ENCODE assay signal across 26 cellular contexts in the genomic region with DNA sequence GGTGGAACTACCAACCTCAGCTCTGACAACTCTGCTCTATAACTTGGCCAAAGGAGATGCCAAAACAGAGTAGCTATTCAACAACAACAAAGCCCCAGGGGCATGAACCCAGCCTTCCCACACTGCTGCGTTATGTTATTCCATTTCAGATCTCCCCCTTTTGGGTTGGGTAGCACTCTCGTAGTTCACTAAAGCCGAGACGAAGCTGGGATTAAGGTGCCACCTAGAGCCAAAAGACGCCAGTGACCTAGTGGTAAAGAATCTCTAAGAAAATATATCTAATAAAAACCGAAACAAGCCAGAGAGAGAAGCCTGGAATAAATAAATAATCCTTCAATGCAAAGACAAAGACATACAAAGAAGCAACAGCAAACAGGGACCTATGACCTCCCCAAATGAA.
"Had no signal": no experiment of that assay in that cellular context is flagged by ENCODE, and none has a peak within 500 bp of the region (broad histone marks: within the 10 kb centered on the region; RNA-seq: fewer than 3 reads in every experiment).

No MANE protein-coding gene starts in this region.

- H3K27me3 ChIP-seq: colonic mucosa, esophagus muscularis mucosa, foreskin keratinocyte, gastroesophageal sphincter, heart right ventricle, left lung, ovary, suprapubic skin, transverse colon had no signal

- H3K27ac Mint-ChIP-seq: dendritic cell treated with granulocyte-macrophage colony-stimulating factor and Interleukin-4, amounts not matched to agents 40 ng/mL and 50 ng/mL, for 4 days; naive thymus-derived CD8-positive, alpha-beta T cell; nephron progenitor cell; stimulated activated naive B cell treated with anti-CD40 and anti-IgM and Interleukin-4, amounts not matched to agents 10 μg/mL and 1 μg/mL and 100 μg/mL, for 72 hours; stimulated activated naive CD8-positive, alpha-beta T cell treated with anti-CD3 and anti-CD28 coated beads, Interleukin-15, Interleukin-2, amounts not matched to agents 100 ng/mL and 50 ng/mL, for 24 hours had no signal

- H3K4me3 Mint-ChIP-seq: central memory CD8-positive, alpha-beta T cell; dendritic cell treated with granulocyte-macrophage colony-stimulating factor and Interleukin-4, amounts not matched to agents 40 ng/mL and 50 ng/mL, for 4 days; naive thymus-derived CD8-positive, alpha-beta T cell; nephron progenitor cell; stimulated activated naive B cell treated with anti-CD40 and anti-IgM and Interleukin-4, amounts not matched to agents 10 μg/mL and 1 μg/mL and 100 μg/mL, for 72 hours; stimulated activated naive CD8-positive, alpha-beta T cell treated with anti-CD3 and anti-CD28 coated beads, Interleukin-15, Interleukin-2, amounts not matched to agents 100 ng/mL and 50 ng/mL, for 24 hours had no signal

- H3K36me3 Mint-ChIP-seq: stimulated activated naive B cell treated with anti-CD40 and anti-IgM and Interleukin-4, amounts not matched to agents 10 μg/mL and 1 μg/mL and 100 μg/mL, for 72 hours had no signal

- ATAC-seq: foreskin keratinocyte; gastroesophageal sphincter; heart right ventricle; left lung; naive thymus-derived CD8-positive, alpha-beta T cell; psoas muscle; right cardiac atrium; stimulated activated naive B cell treated with anti-CD40 and anti-IgM and Interleukin-4, amounts not matched to agents 10 μg/mL and 1 μg/mL and 100 μg/mL, for 72 hours had no signal

- DNase-seq: colonic mucosa; effector CD8-positive, alpha-beta T cell; foreskin keratinocyte; glutamatergic neuron; heart right ventricle; hippocampal formation; kidney; left lung; naive thymus-derived CD8-positive, alpha-beta T cell; nephron progenitor cell; nucleus accumbens; ovary; posterior cingulate gyrus; psoas muscle; right cardiac atrium; stimulated activated CD4-positive, alpha-beta T cell treated with anti-CD3 and anti-CD28 coated beads, Interleukin-15, amount 100 ng/mL, for 24 hours; stimulated activated CD4-positive, alpha-beta T cell treated with anti-CD3 and anti-CD28 coated beads, Interleukin-2, amount 100 ng/mL, for 48 hours; stimulated activated naive B cell treated with anti-CD40 and anti-IgM and Interleukin-4, amounts not matched to agents 10 μg/mL and 1 μg/mL and 100 μg/mL, for 72 hours; transverse colon had no signal

- H3K4me1 ChIP-seq: colonic mucosa, esophagus muscularis mucosa, foreskin keratinocyte, gastroesophageal sphincter, heart right ventricle, left lung, psoas muscle, suprapubic skin, transverse colon had no signal

- H3K27ac ChIP-seq: colonic mucosa, esophagus muscularis mucosa, foreskin keratinocyte, gastroesophageal sphincter, heart right ventricle, left lung, ovary, psoas muscle, skin epidermis, suprapubic skin, transverse colon had no signal

- H3K9me3 Mint-ChIP-seq: stimulated activated naive CD8-positive, alpha-beta T cell treated with anti-CD3 and anti-CD28 coated beads, Interleukin-15, Interleukin-2, amounts not matched to agents 100 ng/mL and 50 ng/mL, for 24 hours had no signal

- H3K36me3 ChIP-seq: colonic mucosa, esophagus muscularis mucosa, gastroesophageal sphincter, heart right ventricle, left lung, ovary, suprapubic skin, transverse colon had no signal

- H3K4me3 ChIP-seq: colonic mucosa, esophagus muscularis mucosa, gastroesophageal sphincter, heart right ventricle, left lung, ovary, psoas muscle, skin epidermis, suprapubic skin, transverse colon had no signal

- H3K4me1 Mint-ChIP-seq: central memory CD8-positive, alpha-beta T cell; naive thymus-derived CD8-positive, alpha-beta T cell; stimulated activated naive B cell treated with anti-CD40 and anti-IgM and Interleukin-4, amounts not matched to agents 10 μg/mL and 1 μg/mL and 100 μg/mL, for 72 hours had no signal

- H3K9me3 ChIP-seq: colonic mucosa, ovary, psoas muscle, suprapubic skin, transverse colon had no signal
